In genomic region chr2:74816540-74817331, GRCh38 we compare ENCODE assay signal across 1 cellular context.
TF ChIP-seq lines count a peak whose summit lies in the region.

No MANE protein-coding gene starts in this region.

TF ChIP-seq in H1, 55 proteins besides CTCF, POLR2A, EP300 and RAD21 (continued from another document):
- no peak for TF ChIP-seq CHD2 (IDR thresholded peaks at IDR 0.05; ENCODE audit: low read length)
- TF ChIP-seq KDM5A (IDR thresholded peaks at IDR 0.05; ENCODE audit: low read length), result no peak
- TF ChIP-seq ATF3 (IDR thresholded peaks at IDR 0.05; ENCODE audit: insufficient read depth, low read depth, low read length), result no peak
- TF ChIP-seq CHD1 (IDR thresholded peaks at IDR 0.05; ENCODE audit: low read depth, low read length), result no peak
- TF ChIP-seq CBX8 (IDR thresholded peaks at IDR 0.05; ENCODE audit: borderline replicate concordance, low read depth, low read length), result no peak
- TF ChIP-seq EGR1 (IDR thresholded peaks at IDR 0.05; ENCODE audit: borderline replicate concordance, low read depth, low read length), result no peak
- TF ChIP-seq GABPA (IDR thresholded peaks at IDR 0.05; ENCODE audit: borderline replicate concordance, insufficient read depth, low read length), result no peak
- TF ChIP-seq EZH2 (IDR thresholded peaks at IDR 0.05; ENCODE audit: low read depth, low read length, severe bottlenecking), result no peak
- TF ChIP-seq CBX5 (IDR thresholded peaks at IDR 0.05; ENCODE audit: low read depth, low read length), result no peak
- TF ChIP-seq RFX5 (IDR thresholded peaks at IDR 0.05; ENCODE audit: borderline replicate concordance, low read depth, low read length), result no peak
- TF ChIP-seq CREB1 (IDR thresholded peaks at IDR 0.05), result no peak
TF ChIP-seq in H1: peak in this region for 0.
